Comparison of ENCODE assay signal across 17 cellular contexts in the genomic region with DNA sequence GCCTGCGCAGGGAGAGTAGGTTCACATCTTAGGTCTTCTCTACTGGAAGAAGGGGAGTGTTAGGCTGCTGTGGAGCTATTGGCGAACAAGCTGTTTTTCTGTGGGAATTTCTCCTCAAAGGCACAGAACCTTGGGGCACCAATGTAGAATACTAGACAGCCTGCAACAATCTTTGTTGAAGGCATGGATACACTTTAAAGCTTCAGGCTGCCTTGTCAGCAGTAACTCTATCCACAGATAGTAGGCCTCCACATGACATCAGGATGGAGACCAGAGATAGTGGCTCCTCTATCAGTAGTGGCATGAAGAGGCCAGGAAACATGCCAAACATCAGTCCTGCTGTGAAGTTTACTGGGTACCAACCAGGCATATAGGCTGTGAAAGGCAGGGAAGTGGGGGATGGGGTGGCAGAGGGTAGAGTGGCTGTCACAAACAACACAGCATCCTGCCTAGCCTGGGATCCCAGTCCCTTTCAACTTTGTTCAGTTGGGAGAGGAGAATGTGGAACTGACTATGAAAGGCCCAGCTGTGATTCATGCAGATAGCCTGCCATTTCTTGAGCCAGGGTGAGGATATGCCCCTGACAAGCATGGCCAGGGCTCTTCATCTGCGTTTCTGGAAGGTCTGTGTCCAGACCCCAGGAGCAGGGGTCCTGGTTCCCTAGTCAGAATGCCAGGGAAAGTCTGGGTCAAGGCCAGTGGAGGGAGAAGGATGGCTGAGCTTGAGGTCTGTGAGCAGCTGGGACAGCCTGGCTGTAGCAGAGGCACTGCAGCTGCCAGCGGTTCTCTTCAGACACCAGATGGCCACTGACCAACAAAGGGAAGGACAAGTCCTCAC. TPM values are rescaled to one million over a fixed set of nuclear protein-coding genes. Genes with fewer than 3 reads are reported as not detected.
DNase-seq lines count a peak whose midpoint lies in the region; ATAC-seq and TF ChIP-seq lines count a peak whose summit lies in the region.
"Had no signal": no experiment of that assay in that cellular context is flagged by ENCODE, and none has a peak within 500 bp of the region (broad histone marks: within the 10 kb centered on the region; RNA-seq: fewer than 3 reads in every experiment).

No MANE protein-coding gene starts in this region.

- DNase-seq in activated CD4-positive, alpha-beta memory T cell treated with anti-CD3 and anti-CD28 coated beads, Interleukin-2, amount 10 ng/mL, durations not matched to agents 7 days and 5 days, result no peak
- DNase-seq in activated CD4-positive, alpha-beta memory T cell treated with anti-CD3 and anti-CD28 coated beads for 36 hours, result no peak
- DNase-seq in Panc1 (ENCODE audit: low read depth, low spot score), result no peak
- DNase-seq in globus pallidus (ENCODE audit: low spot score), result peak; percentile 48
- DNase-seq in skeletal muscle cell (ENCODE audit: low read depth), result peak; percentile 9
- no peak for DNase-seq in SKM-1 (lab: John Stamatoyannopoulos, UW; ENCODE audit: unreplicated experiment)
- no peak for DNase-seq in NOMO-1 (lab: John Stamatoyannopoulos, UW; ENCODE audit: unreplicated experiment in 2 of 2)
- DNase-seq: activated naive CD8-positive, alpha-beta T cell treated with anti-CD3 and anti-CD28 coated beads, Interleukin-2, amount 50 U/mL, for 24 hours; central memory CD4-positive, alpha-beta T cell; NCI-H1105; stimulated activated CD4-positive, alpha-beta T cell treated with anti-CD3 and anti-CD28 coated beads, Interleukin-1b, Interleukin-23, amount 100 ng/mL, for 48 hours had no signal

- H3K9me3 Mint-ChIP-seq in activated CD4-positive, alpha-beta memory T cell treated with anti-CD3 and anti-CD28 coated beads, Interleukin-2, amount 10 ng/mL, durations not matched to agents 7 days and 5 days, result no peaks in the 10 kb centered on the region
- H3K9me3 Mint-ChIP-seq in activated CD4-positive, alpha-beta memory T cell treated with anti-CD3 and anti-CD28 coated beads for 36 hours, result no peaks in the 10 kb centered on the region
- H3K9me3 Mint-ChIP-seq: activated naive CD8-positive, alpha-beta T cell treated with anti-CD3 and anti-CD28 coated beads, Interleukin-2, amount 50 U/mL, for 24 hours; IgD-negative memory B cell had no signal

- no peaks in the 10 kb centered on the region for H3K27me3 Mint-ChIP-seq in activated CD4-positive, alpha-beta memory T cell treated with anti-CD3 and anti-CD28 coated beads, Interleukin-2, amount 10 ng/mL, durations not matched to agents 7 days and 5 days
- no peaks in the 10 kb centered on the region for H3K27me3 Mint-ChIP-seq in activated CD4-positive, alpha-beta memory T cell treated with anti-CD3 and anti-CD28 coated beads for 36 hours

- no peaks in the 10 kb centered on the region for H3K27me3 ChIP-seq in Panc1 (ENCODE audit: control insufficient read depth, insufficient read depth, low read length)
- H3K27me3 ChIP-seq: vagina had no signal

- BruUV-seq in Panc1 (replicated peaks; lab: Mats Ljungman, UMichigan), result no TSS peak

- TF ChIP-seq CTCF in Panc1 (IDR thresholded peaks at IDR 0.05), result no peak

- intact Hi-C loops in activated CD4-positive, alpha-beta memory T cell treated with anti-CD3 and anti-CD28 coated beads for 36 hours (cut with micrococcal nuclease), result loop anchor here (5.0 kb wide), 1 partner anchor 97 kb away; no protein-coding TSS in a partner anchor
- intact Hi-C loops in Panc1 (cut with micrococcal nuclease; ENCODE audit: unreplicated experiment), result no loop called here

- no peaks in the 10 kb centered on the region for H3K4me1 ChIP-seq in Panc1 (ENCODE audit: control insufficient read depth, insufficient read depth, low read length)
- H3K4me1 ChIP-seq: vagina had no signal

- H3K4me3 Mint-ChIP-seq in activated CD4-positive, alpha-beta memory T cell treated with anti-CD3 and anti-CD28 coated beads, Interleukin-2, amount 10 ng/mL, durations not matched to agents 7 days and 5 days, result no peak overlapping the region
- H3K4me3 Mint-ChIP-seq in activated CD4-positive, alpha-beta memory T cell treated with anti-CD3 and anti-CD28 coated beads for 36 hours, result no peak overlapping the region
- H3K4me3 Mint-ChIP-seq: activated naive CD8-positive, alpha-beta T cell treated with anti-CD3 and anti-CD28 coated beads, Interleukin-2, amount 50 U/mL, for 24 hours had no signal

- H3K4me3 ChIP-seq in Panc1 (ENCODE audit: low read depth in 2 of 2, low read length in 2 of 2) (no peak overlapping the region), skeletal muscle cell (ENCODE audit: low read depth, low read length) (no peak overlapping the region)
- H3K4me3 ChIP-seq: SK-N-MC, vagina had no signal

- ATAC-seq in Panc1 (peak; percentile 44; the same call in 1 of the 2 replicates), HG03108 (IDR thresholded peaks at IDR 0.05; ENCODE audit: unreplicated experiment) (no peak)
- ATAC-seq: activated naive CD8-positive, alpha-beta T cell treated with anti-CD3 and anti-CD28 coated beads, Interleukin-2, amount 50 U/mL, for 24 hours had no signal

- peaks cover 24% of the 10 kb centered on the region for H3K36me3 Mint-ChIP-seq in activated CD4-positive, alpha-beta memory T cell treated with anti-CD3 and anti-CD28 coated beads, Interleukin-2, amount 10 ng/mL, durations not matched to agents 7 days and 5 days (ENCODE audit: low read depth)
- H3K36me3 Mint-ChIP-seq in activated CD4-positive, alpha-beta memory T cell treated with anti-CD3 and anti-CD28 coated beads for 36 hours, result peaks cover 19% of the 10 kb centered on the region

- H3K27ac ChIP-seq in Panc1 (ENCODE audit: low read length), result no peak overlapping the region
- H3K27ac ChIP-seq: SK-N-MC, vagina had no signal

- no peaks in the 10 kb centered on the region for H3K9me3 ChIP-seq in Panc1 (ENCODE audit: control insufficient read depth, insufficient read depth, low read depth, low read length)
- H3K9me3 ChIP-seq: vagina had no signal

- H3K27ac Mint-ChIP-seq in activated CD4-positive, alpha-beta memory T cell treated with anti-CD3 and anti-CD28 coated beads, Interleukin-2, amount 10 ng/mL, durations not matched to agents 7 days and 5 days, result peak overlapping the region; percentile 34
- H3K27ac Mint-ChIP-seq in activated CD4-positive, alpha-beta memory T cell treated with anti-CD3 and anti-CD28 coated beads for 36 hours, result no peak overlapping the region

- peaks cover 8% of the 10 kb centered on the region for H3K36me3 ChIP-seq in Panc1 (ENCODE audit: control insufficient read depth, insufficient read depth, low read length)

- peaks cover 31% of the 10 kb centered on the region for H3K4me1 Mint-ChIP-seq in activated CD4-positive, alpha-beta memory T cell treated with anti-CD3 and anti-CD28 coated beads, Interleukin-2, amount 10 ng/mL, durations not matched to agents 7 days and 5 days
- peaks cover 39% of the 10 kb centered on the region for H3K4me1 Mint-ChIP-seq in activated CD4-positive, alpha-beta memory T cell treated with anti-CD3 and anti-CD28 coated beads for 36 hours (ENCODE audit: low read depth)

- in situ Hi-C loops in Panc1 (cut with HindIII; ENCODE audit: low pct_unique_long_range_greater_than_20kb, low sequenced_read_pairs), result no loop called here

- CTCF ChIA-PET in activated CD4-positive, alpha-beta memory T cell treated with anti-CD3 and anti-CD28 coated beads, Interleukin-2, amount 10 ng/mL, durations not matched to agents 7 days and 5 days (lab: Charles Lee), result interaction anchor here (1.2 to 2.5 kb wide), 3 partner anchors 239 to 242 kb away, joined by 3 to 11 read pairs (median 6); no protein-coding TSS in a partner anchor
- CTCF ChIA-PET in activated CD4-positive, alpha-beta memory T cell treated with anti-CD3 and anti-CD28 coated beads for 36 hours (lab: Charles Lee), result interaction anchor here (4.7 kb wide), 1 partner anchor 240 kb away, joined by 19 read pairs; no protein-coding TSS in a partner anchor
- CTCF ChIA-PET in Panc1 (lab: Charles Lee), result interaction anchor here (0.6 to 1.4 kb wide), 2 partner anchors 10 to 240 kb away, joined by 4 to 6 read pairs; no protein-coding TSS in a partner anchor

- POLR2A ChIA-PET in activated CD4-positive, alpha-beta memory T cell treated with anti-CD3 and anti-CD28 coated beads, Interleukin-2, amount 10 ng/mL, durations not matched to agents 7 days and 5 days (lab: Charles Lee), result interaction anchor here (2.6 kb wide), 1 partner anchor 10 kb away, joined by 8 read pairs; no protein-coding TSS in a partner anchor
- POLR2A ChIA-PET in activated CD4-positive, alpha-beta memory T cell treated with anti-CD3 and anti-CD28 coated beads for 36 hours (lab: Charles Lee), result interaction anchor here (1.3 kb wide), 1 partner anchor 16 kb away, joined by 3 read pairs; no protein-coding TSS in a partner anchor
- POLR2A ChIA-PET in Panc1 (lab: Charles Lee), result no interaction called here

RNA-seq across cellular contexts. Expression of a gene that starts 1.0 kb away (rescaled TPM):
- under 1 TPM in 1 of 2 experiments, not detected in 1; 0.33 TPM for total RNA-seq in activated CD4-positive, alpha-beta memory T cell treated with anti-CD3 and anti-CD28 coated beads, Interleukin-2, amount 10 ng/mL, durations not matched to agents 7 days and 5 days
- total RNA-seq in activated CD4-positive, alpha-beta memory T cell treated with anti-CD3 and anti-CD28 coated beads for 36 hours, result under 1 TPM; 0.22 to 0.62 TPM
- total RNA-seq in Panc1 (2021; ENCODE audit: unreplicated experiment), result not detected
- polyA plus RNA-seq in Panc1 (2012; ENCODE audit: insufficient read length), result not detected
- total RNA-seq: endothelial cell of umbilical vein, glomerular endothelial cell had no signal
- polyA plus RNA-seq: endothelial cell of umbilical vein, IgD-negative memory B cell had no signal

Comparison
In these comparisons a context has a peak if more than half of its experiments do, and no peak if none do; other contexts are left out.
1. DNase-seq: peak in globus pallidus (single experiment) and skeletal muscle cell (single experiment); none in activated CD4-positive, alpha-beta memory T cell treated with anti-CD3 and anti-CD28 coated beads, Interleukin-2, amount 10 ng/mL, durations not matched to agents 7 days and 5 days (single experiment), activated CD4-positive, alpha-beta memory T cell treated with anti-CD3 and anti-CD28 coated beads for 36 hours (single experiment), Panc1 (single experiment), SKM-1 (single experiment) and NOMO-1 (0 of 2).